In the genomic region with DNA sequence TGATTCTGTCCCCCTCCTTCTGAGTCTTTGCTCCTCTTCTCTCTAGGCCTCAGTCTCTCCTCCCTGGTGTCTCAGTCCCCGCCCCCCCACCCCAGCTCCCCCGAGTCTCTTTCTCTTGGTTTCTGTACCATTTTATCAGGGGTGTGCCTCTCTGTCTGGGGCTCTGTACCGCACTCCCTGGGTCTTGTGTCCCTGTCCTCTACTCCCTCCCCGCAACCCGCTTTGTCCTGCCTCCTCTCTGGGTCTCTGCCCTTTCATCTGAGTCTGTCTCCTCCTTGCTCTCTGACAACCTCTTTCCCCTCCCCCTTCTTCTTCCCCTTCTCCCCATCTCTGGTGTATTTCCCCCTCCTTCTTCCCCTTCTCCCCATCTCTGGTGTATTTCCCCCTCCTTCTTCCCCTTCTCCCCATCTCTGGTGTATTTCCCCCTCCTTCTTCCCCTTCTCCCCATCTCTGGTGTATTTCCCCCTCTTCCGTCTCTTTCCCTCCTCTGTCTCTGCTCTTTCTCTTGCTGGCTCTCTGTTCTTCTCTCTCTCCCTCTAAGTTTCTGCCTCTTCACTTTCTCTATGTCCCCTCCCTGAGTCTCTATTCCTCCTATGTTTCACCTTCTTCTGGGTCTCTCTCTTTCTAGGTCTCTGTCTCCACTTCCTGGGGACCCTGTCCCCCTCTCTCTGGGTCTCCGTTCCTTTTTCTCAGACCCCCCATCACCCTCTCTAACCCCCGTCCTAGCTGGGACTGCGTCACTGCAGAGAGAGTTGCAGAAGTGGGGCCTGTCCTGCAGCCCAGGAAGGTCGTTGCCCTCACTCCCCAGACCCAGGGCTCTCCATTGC, we compare ENCODE assay signal across 9 cellular contexts. TPM values are rescaled to one million over a fixed set of nuclear protein-coding genes. Genes with fewer than 3 reads are reported as not detected.
DNase-seq lines count a peak whose midpoint lies in the region; ATAC-seq, FAIRE-seq and TF ChIP-seq lines count a peak whose summit lies in the region.
"Had no signal": no experiment of that assay in that cellular context is flagged by ENCODE, and none has a peak within 500 bp of the region (broad histone marks: within the 10 kb centered on the region; RNA-seq: fewer than 3 reads in every experiment).

No MANE protein-coding gene starts in this region.

- H3K4me1 Mint-ChIP-seq in CD4-positive, CD25-positive, alpha-beta regulatory T cell: peaks cover 5 to 69% (median 42%) of the 10 kb centered on the region in 4 donors
- no peaks in the 10 kb centered on the region for H3K4me1 Mint-ChIP-seq in astrocyte (ENCODE audit: low read depth, unreplicated experiment)
- H3K4me1 Mint-ChIP-seq in naive thymus-derived CD8-positive, alpha-beta T cell: peaks cover 41 to 68% (median 66%) of the 10 kb centered on the region in 4 donors

- H3K4me3 ChIP-seq in CD4-positive, CD25-positive, alpha-beta regulatory T cell (ENCODE audit: low read depth, low read length): peak overlapping the region; percentile 47
- H3K4me3 ChIP-seq in HAP-1: peak overlapping the region; percentile 15; the same call in 1 of the 2 replicates
- H3K4me3 ChIP-seq in astrocyte (ENCODE audit: insufficient read depth, low read depth, low read length): no peak overlapping the region

- peaks cover 10% of the 10 kb centered on the region for H3K36me3 Mint-ChIP-seq in CD4-positive, CD25-positive, alpha-beta regulatory T cell
- peaks cover 2% of the 10 kb centered on the region for H3K36me3 Mint-ChIP-seq in astrocyte (ENCODE audit: low read depth, unreplicated experiment)
- peaks cover 3 to 12% (median 6%) of the 10 kb centered on the region in 3 donors for H3K36me3 Mint-ChIP-seq in naive thymus-derived CD8-positive, alpha-beta T cell

- H3K27ac Mint-ChIP-seq in CD4-positive, CD25-positive, alpha-beta regulatory T cell: peak overlapping the region; percentile 55 to 88 (median 84)
- H3K27ac Mint-ChIP-seq in astrocyte (ENCODE audit: unreplicated experiment): no peak overlapping the region
- H3K27ac Mint-ChIP-seq in naive thymus-derived CD8-positive, alpha-beta T cell: peak overlapping the region in 6 of 10 donors; percentile 8 to 69 (median 58)

- H3K36me3 ChIP-seq in CD4-positive, CD25-positive, alpha-beta regulatory T cell (ENCODE audit: control insufficient read depth, insufficient read depth, low read length): no peaks in the 10 kb centered on the region
- H3K36me3 ChIP-seq in HAP-1 (replicated peaks): no peaks in the 10 kb centered on the region
- no peaks in the 10 kb centered on the region for H3K36me3 ChIP-seq in astrocyte (ENCODE audit: insufficient read depth, low read length)

- no peak for TF ChIP-seq CTCF in astrocyte (IDR thresholded peaks at IDR 0.05; ENCODE audit: insufficient read depth, low read depth, low read length)

- H3K4me3 Mint-ChIP-seq in CD4-positive, CD25-positive, alpha-beta regulatory T cell: peak overlapping the region; percentile 84 to 95 (median 86)
- no peak overlapping the region for H3K4me3 Mint-ChIP-seq in astrocyte (ENCODE audit: unreplicated experiment)
- peak overlapping the region; percentile 60 to 83 (median 76) for H3K4me3 Mint-ChIP-seq in naive thymus-derived CD8-positive, alpha-beta T cell

- peaks cover 66% of the 10 kb centered on the region for H3K4me1 ChIP-seq in CD4-positive, CD25-positive, alpha-beta regulatory T cell (ENCODE audit: control insufficient read depth, insufficient read depth, low read length, poor library complexity, severe bottlenecking)
- H3K4me1 ChIP-seq in HAP-1: peaks cover 11% of the 10 kb centered on the region
- H3K4me1 ChIP-seq in astrocyte (ENCODE audit: insufficient read depth, low read length): peaks cover 8% of the 10 kb centered on the region

- peaks cover 31% of the 10 kb centered on the region for H3K27me3 Mint-ChIP-seq in CD4-positive, CD25-positive, alpha-beta regulatory T cell
- H3K27me3 Mint-ChIP-seq in astrocyte (ENCODE audit: low read depth, unreplicated experiment): no peaks in the 10 kb centered on the region
- peaks cover 18 to 78% (median 52%) of the 10 kb centered on the region in 5 donors for H3K27me3 Mint-ChIP-seq in naive thymus-derived CD8-positive, alpha-beta T cell

- peak overlapping the region; percentile 63 for H3K4me2 ChIP-seq in astrocyte (ENCODE audit: low read length)

- no peak for DNase-seq in CD4-positive, CD25-positive, alpha-beta regulatory T cell
- DNase-seq in HAP-1 (ENCODE audit: low spot score in 2 of 2): no peak
- no peak for DNase-seq in astrocyte (ENCODE audit: low read depth)
- peak in 1 of 10 donors; percentile 58 for DNase-seq in naive thymus-derived CD8-positive, alpha-beta T cell
- DNase-seq in NCI-H82 (lab: John Stamatoyannopoulos, UW): no peak

- no peaks in the 10 kb centered on the region for H3K79me2 ChIP-seq in astrocyte (ENCODE audit: insufficient read depth, low read length)

- peaks cover 0 to 14% of the 10 kb centered on the region in 2 experiments for H3K9me3 ChIP-seq in CD4-positive, CD25-positive, alpha-beta regulatory T cell (ENCODE audit: control insufficient read depth in 2 of 2, low read length in 2 of 2)
- H3K9me3 ChIP-seq in HAP-1 (no peaks in the 10 kb centered on the region; the same call in 1 of the 2 replicates), astrocyte (ENCODE audit: insufficient read depth, low read depth, low read length) (peaks cover 5% of the 10 kb centered on the region)

- no peak overlapping the region for H2AFZ ChIP-seq in astrocyte (ENCODE audit: low read depth, low read length)

- POLR2A ChIA-PET in naive thymus-derived CD8-positive, alpha-beta T cell (lab: Charles Lee): interaction anchor here (0.6 kb wide), 1 partner anchor 277 kb away, joined by 3 read pairs; no protein-coding TSS in a partner anchor

- H3K9me3 Mint-ChIP-seq in CD4-positive, CD25-positive, alpha-beta regulatory T cell: peaks cover 0 to 14% (median 4%) of the 10 kb centered on the region in 7 donors
- peaks cover 29% of the 10 kb centered on the region for H3K9me3 Mint-ChIP-seq in astrocyte (ENCODE audit: unreplicated experiment)
- H3K9me3 Mint-ChIP-seq in naive thymus-derived CD8-positive, alpha-beta T cell: peaks cover 0 to 26% (median 7%) of the 10 kb centered on the region in 9 donors

- H3K27ac ChIP-seq in CD4-positive, CD25-positive, alpha-beta regulatory T cell (ENCODE audit: insufficient read depth, low read length, poor library complexity, severe bottlenecking): peak overlapping the region; percentile 60
- no peak overlapping the region for H3K27ac ChIP-seq in astrocyte (ENCODE audit: low read depth, low read length)

- in situ Hi-C loops in HAP-1 (cut with MboI; ENCODE audit: low sequenced_read_pairs): no loop called here

- H3K27me3 ChIP-seq in CD4-positive, CD25-positive, alpha-beta regulatory T cell (ENCODE audit: control insufficient read depth, insufficient read depth, low read length): peaks cover 4% of the 10 kb centered on the region
- peaks cover 13% of the 10 kb centered on the region for H3K27me3 ChIP-seq in HAP-1 (ENCODE audit: low read depth)
- H3K27me3 ChIP-seq in astrocyte (ENCODE audit: insufficient read depth, low read length): peaks cover 30% of the 10 kb centered on the region

- H4K20me1 ChIP-seq in astrocyte (ENCODE audit: insufficient read depth, low read length): no peaks in the 10 kb centered on the region

- no peak for FAIRE-seq in astrocyte (lab: Jason Lieb, UNC)
- FAIRE-seq: keratinocyte had no signal

- no peak for ATAC-seq in CD4-positive, CD25-positive, alpha-beta regulatory T cell (ENCODE audit: low read depth in 2 of 2)
- no peak for ATAC-seq in naive thymus-derived CD8-positive, alpha-beta T cell
- ATAC-seq in HG03039 (IDR thresholded peaks at IDR 0.05; ENCODE audit: unreplicated experiment): no peak
- ATAC-seq in GM21526 (IDR thresholded peaks at IDR 0.05; ENCODE audit: low FRiP score, unreplicated experiment): no peak
- no peak for ATAC-seq in HG02759 (IDR thresholded peaks at IDR 0.05; ENCODE audit: unreplicated experiment)

- no peak overlapping the region for H3K9ac ChIP-seq in astrocyte (ENCODE audit: low read length)

RNA-seq across cellular contexts. Expression of a gene that starts 2.2 kb away (rescaled TPM):
- 1.4 TPM for total RNA-seq in CD4-positive, CD25-positive, alpha-beta regulatory T cell
- polyA plus RNA-seq in CD4-positive, CD25-positive, alpha-beta regulatory T cell: not detected
- total RNA-seq in astrocyte: not detected in 2 replicates
- under 1 TPM; 0.73 to 0.80 TPM for total RNA-seq in naive thymus-derived CD8-positive, alpha-beta T cell
- polyA plus RNA-seq in naive thymus-derived CD8-positive, alpha-beta T cell: not detected

RNA-seq across cellular contexts. Expression of a gene that starts 34.0 kb away (rescaled TPM):
- total RNA-seq in CD4-positive, CD25-positive, alpha-beta regulatory T cell: 0.67 TPM
- polyA plus RNA-seq in CD4-positive, CD25-positive, alpha-beta regulatory T cell: 1 to 10 TPM; 1.2 to 2.2 (median 1.5) TPM
- not detected in 2 replicates for total RNA-seq in astrocyte
- 1 to 10 TPM; 6.4 to 9.7 TPM for total RNA-seq in naive thymus-derived CD8-positive, alpha-beta T cell
- polyA plus RNA-seq in naive thymus-derived CD8-positive, alpha-beta T cell: 1 to 10 TPM in 2 of 3 donors, under 1 TPM in 1; 0.37 to 2.0 (median 1.3) TPM

RNA-seq across cellular contexts. Expression of a gene that starts 44.9 kb away (rescaled TPM):
- 213 TPM for total RNA-seq in CD4-positive, CD25-positive, alpha-beta regulatory T cell
- 10 to 100 TPM; 60.3 to 75.0 (median 70.3) TPM for polyA plus RNA-seq in CD4-positive, CD25-positive, alpha-beta regulatory T cell
- 33.4 and 34.8 TPM in 2 replicates for total RNA-seq in astrocyte
- total RNA-seq in naive thymus-derived CD8-positive, alpha-beta T cell: 100 to 1,000 TPM; 106 to 107 TPM
- 100 to 1,000 TPM in 1 of 3 donors, 10 to 100 TPM in 2; 69.6 to 100 (median 86.7) TPM for polyA plus RNA-seq in naive thymus-derived CD8-positive, alpha-beta T cell

RNA-seq across cellular contexts. Expression of a gene that starts 52.7 kb away (rescaled TPM):
- 28.1 TPM for total RNA-seq in CD4-positive, CD25-positive, alpha-beta regulatory T cell
- 10 to 100 TPM; 19.3 to 23.5 (median 21.3) TPM for polyA plus RNA-seq in CD4-positive, CD25-positive, alpha-beta regulatory T cell
- 18.9 and 19.9 TPM in 2 replicates for total RNA-seq in astrocyte
- total RNA-seq in naive thymus-derived CD8-positive, alpha-beta T cell: 10 to 100 TPM; 38.4 to 40.8 TPM
- 10 to 100 TPM; 26.0 to 34.4 (median 33.8) TPM for polyA plus RNA-seq in naive thymus-derived CD8-positive, alpha-beta T cell
